15 cellular contexts compared by ENCODE assay signal in genomic region chr1:64921761-64922160, GRCh38. TPM values are rescaled to one million over a fixed set of nuclear protein-coding genes. Genes with fewer than 3 reads are reported as not detected.
DNase-seq lines count a peak whose midpoint lies in the region; ATAC-seq, FAIRE-seq and TF ChIP-seq lines count a peak whose summit lies in the region.
"Had no signal": no experiment of that assay in that cellular context is flagged by ENCODE, and none has a peak within 500 bp of the region (broad histone marks: within the 10 kb centered on the region; RNA-seq: fewer than 3 reads in every experiment).

No MANE protein-coding gene starts in this region.

- no peaks in the 10 kb centered on the region for H3K27me3 ChIP-seq in endodermal cell (ENCODE audit: control insufficient read depth, insufficient read depth, low read length, poor library complexity, severe bottlenecking)
- H3K27me3 ChIP-seq: ascending aorta had no signal

- TF ChIP-seq CTCF in endodermal cell (conservative IDR thresholded peaks at IDR 0.05): no peak

- WGBS in endodermal cell (ENCODE audit: insufficient coverage in 1 of 2, insufficient read length in 1 of 2), 2 experiments: 87 to 98% methylated on average over 2 of the region's 2 CpGs

- no peak for DNase-seq in activated naive CD4-positive, alpha-beta T cell treated with anti-CD3 and anti-CD28 coated beads, Interleukin-2, amount 50 U/mL, for 72 hours (ENCODE audit: low spot score in 2 of 2)
- DNase-seq in activated naive CD4-positive, alpha-beta T cell (lab: John Stamatoyannopoulos, UW): no peak
- DNase-seq in activated naive CD8-positive, alpha-beta T cell treated with anti-CD3 and anti-CD28 coated beads for 36 hours: no peak
- no peak for DNase-seq in left lobe of liver (ENCODE audit: low spot score)
- DNase-seq in stimulated activated naive CD8-positive, alpha-beta T cell treated with anti-CD3 and anti-CD28 coated beads, Interleukin-15, amount 100 ng/mL, for 72 hours: no peak
- DNase-seq in endodermal cell: no peak
- no peak for DNase-seq in HTR-8/SVneo (ENCODE audit: insufficient read length, low spot score)
- DNase-seq in KG1 (lab: John Stamatoyannopoulos, UW): no peak
- DNase-seq: activated CD8-positive, alpha-beta memory T cell treated with anti-CD3 and anti-CD28 coated beads, Interleukin-2, amount 50 U/mL, for 48 hours; DMS79; H7; mammary epithelial cell; WERI-Rb-1 had no signal

- H3K36me3 ChIP-seq in endodermal cell (ENCODE audit: control insufficient read depth, insufficient read depth, low read length): no peaks in the 10 kb centered on the region
- H3K36me3 ChIP-seq: ascending aorta, WERI-Rb-1 had no signal

- peak overlapping the region; percentile 87 to 96 for H3K27ac Mint-ChIP-seq in activated naive CD4-positive, alpha-beta T cell treated with anti-CD3 and anti-CD28 coated beads, Interleukin-2, amount 50 U/mL, for 72 hours
- peak overlapping the region; percentile 89 for H3K27ac Mint-ChIP-seq in activated naive CD8-positive, alpha-beta T cell treated with anti-CD3 and anti-CD28 coated beads for 36 hours
- H3K27ac Mint-ChIP-seq in stimulated activated naive CD8-positive, alpha-beta T cell treated with anti-CD3 and anti-CD28 coated beads, Interleukin-15, amount 100 ng/mL, for 72 hours: peak overlapping the region; percentile 94 to 98
- H3K27ac Mint-ChIP-seq in endodermal cell: no peak overlapping the region
- H3K27ac Mint-ChIP-seq: dendritic cell treated with granulocyte-macrophage colony-stimulating factor and Interleukin-4, amounts not matched to agents 40 ng/mL and 50 ng/mL, for 4 days had no signal

- no peak overlapping the region for H3K9ac ChIP-seq in endodermal cell (ENCODE audit: extremely low read depth, low read length, poor library complexity, severe bottlenecking)

- H3K4me1 ChIP-seq in endodermal cell (ENCODE audit: control insufficient read depth, insufficient read depth, low read length): peaks cover 6% of the 10 kb centered on the region

- H3K9me3 ChIP-seq in endodermal cell (ENCODE audit: control insufficient read depth, low read length): no peaks in the 10 kb centered on the region
- H3K9me3 ChIP-seq: ascending aorta had no signal

- H3K4me3 Mint-ChIP-seq in activated naive CD8-positive, alpha-beta T cell treated with anti-CD3 and anti-CD28 coated beads for 36 hours: peak overlapping the region; percentile 49
- peak overlapping the region; percentile 66 to 84 for H3K4me3 Mint-ChIP-seq in stimulated activated naive CD8-positive, alpha-beta T cell treated with anti-CD3 and anti-CD28 coated beads, Interleukin-15, amount 100 ng/mL, for 72 hours
- no peak overlapping the region for H3K4me3 Mint-ChIP-seq in endodermal cell
- H3K4me3 Mint-ChIP-seq: dendritic cell treated with granulocyte-macrophage colony-stimulating factor and Interleukin-4, amounts not matched to agents 40 ng/mL and 50 ng/mL, for 4 days had no signal

- H3K4me1 Mint-ChIP-seq in activated naive CD8-positive, alpha-beta T cell treated with anti-CD3 and anti-CD28 coated beads for 36 hours: peaks cover 92% of the 10 kb centered on the region
- peaks cover 97% of the 10 kb centered on the region for H3K4me1 Mint-ChIP-seq in stimulated activated naive CD8-positive, alpha-beta T cell treated with anti-CD3 and anti-CD28 coated beads, Interleukin-15, amount 100 ng/mL, for 72 hours
- peaks cover 36% of the 10 kb centered on the region for H3K4me1 Mint-ChIP-seq in endodermal cell

- no peaks in the 10 kb centered on the region for H3K27me3 Mint-ChIP-seq in activated naive CD8-positive, alpha-beta T cell treated with anti-CD3 and anti-CD28 coated beads for 36 hours
- H3K27me3 Mint-ChIP-seq in stimulated activated naive CD8-positive, alpha-beta T cell treated with anti-CD3 and anti-CD28 coated beads, Interleukin-15, amount 100 ng/mL, for 72 hours: no peaks in the 10 kb centered on the region
- no peaks in the 10 kb centered on the region for H3K27me3 Mint-ChIP-seq in endodermal cell (ENCODE audit: insufficient read depth)
- H3K27me3 Mint-ChIP-seq: dendritic cell treated with granulocyte-macrophage colony-stimulating factor and Interleukin-4, amounts not matched to agents 40 ng/mL and 50 ng/mL, for 4 days had no signal

- no peak overlapping the region for H3K4me3 ChIP-seq in endodermal cell (ENCODE audit: low read length)
- H3K4me3 ChIP-seq: ascending aorta had no signal

- FAIRE-seq in HTR-8/SVneo (lab: Jason Lieb, UNC): no peak

- no peak for ATAC-seq in activated naive CD4-positive, alpha-beta T cell treated with anti-CD3 and anti-CD28 coated beads, Interleukin-2, amount 50 U/mL, for 72 hours
- ATAC-seq in left lobe of liver: peak; percentile 14
- ATAC-seq in stimulated activated naive CD8-positive, alpha-beta T cell treated with anti-CD3 and anti-CD28 coated beads, Interleukin-15, amount 100 ng/mL, for 72 hours: no peak

- H3K27ac ChIP-seq in endodermal cell (ENCODE audit: low read depth, low read length): no peak overlapping the region
- H3K27ac ChIP-seq: ascending aorta, WERI-Rb-1 had no signal

- H3K36me3 Mint-ChIP-seq in activated naive CD4-positive, alpha-beta T cell treated with anti-CD3 and anti-CD28 coated beads, Interleukin-2, amount 50 U/mL, for 72 hours: peaks cover 0 to 7% of the 10 kb centered on the region in 2 donors
- peaks cover 28% of the 10 kb centered on the region for H3K36me3 Mint-ChIP-seq in activated naive CD8-positive, alpha-beta T cell treated with anti-CD3 and anti-CD28 coated beads for 36 hours
- no peaks in the 10 kb centered on the region for H3K36me3 Mint-ChIP-seq in endodermal cell (ENCODE audit: low read depth)

- H3K9me3 Mint-ChIP-seq in activated naive CD4-positive, alpha-beta T cell treated with anti-CD3 and anti-CD28 coated beads, Interleukin-2, amount 50 U/mL, for 72 hours: peaks cover 0 to 5% of the 10 kb centered on the region in 2 donors
- H3K9me3 Mint-ChIP-seq in activated naive CD8-positive, alpha-beta T cell treated with anti-CD3 and anti-CD28 coated beads for 36 hours: peaks cover 2% of the 10 kb centered on the region
- H3K9me3 Mint-ChIP-seq in stimulated activated naive CD8-positive, alpha-beta T cell treated with anti-CD3 and anti-CD28 coated beads, Interleukin-15, amount 100 ng/mL, for 72 hours: no peaks in the 10 kb centered on the region
- H3K9me3 Mint-ChIP-seq in endodermal cell: no peaks in the 10 kb centered on the region
- H3K9me3 Mint-ChIP-seq: dendritic cell treated with granulocyte-macrophage colony-stimulating factor and Interleukin-4, amounts not matched to agents 40 ng/mL and 50 ng/mL, for 4 days had no signal

RNA-seq across cellular contexts. Expression of gene JAK1, which starts 44.6 kb away (rescaled TPM):
- total RNA-seq in activated naive CD4-positive, alpha-beta T cell treated with anti-CD3 and anti-CD28 coated beads, Interleukin-2, amount 50 U/mL, for 72 hours: 100 to 1,000 TPM in 1 of 2 donors, 10 to 100 TPM in 1; 95.3 to 133 TPM
- 10 to 100 TPM; 85.6 to 88.0 TPM for total RNA-seq in activated naive CD8-positive, alpha-beta T cell treated with anti-CD3 and anti-CD28 coated beads for 36 hours
- total RNA-seq in left lobe of liver (43.3 TPM), endodermal cell (10 to 100 TPM; 22.9 to 23.2 TPM)
- 18.5 TPM for polyA plus RNA-seq in endodermal cell (2013, experiment 1 of 2)
- 16.3 TPM for polyA plus RNA-seq in endodermal cell (2013, experiment 2 of 2)
